8 cellular contexts compared by ENCODE assay signal in genomic region chr19:511101-511841, GRCh38. TPM values are rescaled to one million over a fixed set of nuclear protein-coding genes. Genes with fewer than 3 reads are reported as not detected.
DNase-seq lines count a peak whose midpoint lies in the region; ATAC-seq lines count a peak whose summit lies in the region.

No MANE protein-coding gene starts in this region.

- peaks cover 0 to 15% of the 10 kb centered on the region in 2 donors for H3K36me3 Mint-ChIP-seq in activated naive CD4-positive, alpha-beta T cell treated with anti-CD3 and anti-CD28 coated beads, Interleukin-2, amount 50 U/mL, for 72 hours

- intact Hi-C loops in Right ventricle myocardium inferior (cut with DNase I) (no loop called here), left ventricle myocardium superior (cut with micrococcal nuclease) (no loop called here)

- peaks cover 2% of the 10 kb centered on the region for H3K9me3 ChIP-seq in iPS-18c (ENCODE audit: control insufficient read depth, insufficient read depth, low read length)

- peak; percentile 69 for DNase-seq in Right ventricle myocardium inferior (ENCODE audit: missing footprints)
- DNase-seq in left ventricle myocardium superior: no peak
- peak; percentile 85 for DNase-seq in SKM-1 treated with dmso at 0.1 percent for 144 hours (lab: John Stamatoyannopoulos, UW; ENCODE audit: unreplicated experiment)
- peak; percentile 73 to 88 for DNase-seq in activated naive CD4-positive, alpha-beta T cell treated with anti-CD3 and anti-CD28 coated beads, Interleukin-2, amount 50 U/mL, for 72 hours (ENCODE audit: low spot score in 2 of 2)
- DNase-seq in stimulated activated CD4-positive, alpha-beta T cell treated with anti-CD3 and anti-CD28 coated beads, Interleukin-4, amount 100 ng/mL, for 48 hours (ENCODE audit: low read depth in 2 of 2): peak; percentile 56 to 63
- no peak for DNase-seq in foreskin melanocyte
- no peak for DNase-seq in left lobe of liver (ENCODE audit: low spot score)

- H3K9me3 Mint-ChIP-seq in activated naive CD4-positive, alpha-beta T cell treated with anti-CD3 and anti-CD28 coated beads, Interleukin-2, amount 50 U/mL, for 72 hours: no peaks in the 10 kb centered on the region

- H3K4me3 ChIP-seq in iPS-18c (ENCODE audit: insufficient read depth, low read depth, low read length): peak overlapping the region; percentile 26

- ATAC-seq in Right ventricle myocardium inferior (no peak), left ventricle myocardium superior (no peak), left lobe of liver (no peak)
- ATAC-seq in activated naive CD4-positive, alpha-beta T cell treated with anti-CD3 and anti-CD28 coated beads, Interleukin-2, amount 50 U/mL, for 72 hours: peak; percentile 52 to 59

- H3K27ac Mint-ChIP-seq in activated naive CD4-positive, alpha-beta T cell treated with anti-CD3 and anti-CD28 coated beads, Interleukin-2, amount 50 U/mL, for 72 hours: peak overlapping the region; percentile 98

RNA-seq across cellular contexts. Expression of gene TPGS1, which starts 4.0 kb away (rescaled TPM):
- total RNA-seq in Right ventricle myocardium inferior (10.3 TPM), left ventricle myocardium superior (10.5 TPM), left lobe of liver (10.4 TPM)
- total RNA-seq in activated naive CD4-positive, alpha-beta T cell treated with anti-CD3 and anti-CD28 coated beads, Interleukin-2, amount 50 U/mL, for 72 hours: 10 to 100 TPM in 1 of 2 donors, 1 to 10 TPM in 1; 5.9 to 10.2 TPM

RNA-seq across cellular contexts. Expression of gene MADCAM1, which starts 15.0 kb away (rescaled TPM):
- total RNA-seq in Right ventricle myocardium inferior (0.19 TPM), left ventricle myocardium superior (0.37 TPM), left lobe of liver (0.53 TPM)
- total RNA-seq in activated naive CD4-positive, alpha-beta T cell treated with anti-CD3 and anti-CD28 coated beads, Interleukin-2, amount 50 U/mL, for 72 hours: under 1 TPM; 0.25 to 0.47 TPM

RNA-seq across cellular contexts. Expression of gene CDC34, which starts 20.3 kb away (rescaled TPM):
- 109 TPM for total RNA-seq in Right ventricle myocardium inferior
- 110 TPM for total RNA-seq in left ventricle myocardium superior
- total RNA-seq in activated naive CD4-positive, alpha-beta T cell treated with anti-CD3 and anti-CD28 coated beads, Interleukin-2, amount 50 U/mL, for 72 hours: 10 to 100 TPM; 46.3 to 59.6 TPM
- total RNA-seq in left lobe of liver: 53.5 TPM

RNA-seq across cellular contexts. Expression of gene GZMM, which starts 32.6 kb away (rescaled TPM):
- total RNA-seq in Right ventricle myocardium inferior: not detected
- 0.37 TPM for total RNA-seq in left ventricle myocardium superior
- 10 to 100 TPM; 14.1 to 52.7 TPM for total RNA-seq in activated naive CD4-positive, alpha-beta T cell treated with anti-CD3 and anti-CD28 coated beads, Interleukin-2, amount 50 U/mL, for 72 hours
- 0.33 TPM for total RNA-seq in left lobe of liver

RNA-seq across cellular contexts. Expression of gene SHC2, which starts 50.4 kb away (rescaled TPM):
- 10.7 TPM for total RNA-seq in Right ventricle myocardium inferior
- 11.0 TPM for total RNA-seq in left ventricle myocardium superior
- not detected for total RNA-seq in activated naive CD4-positive, alpha-beta T cell treated with anti-CD3 and anti-CD28 coated beads, Interleukin-2, amount 50 U/mL, for 72 hours
- 57.8 TPM for total RNA-seq in left lobe of liver

Comparison
In these comparisons a context has a peak if more than half of its experiments do, and no peak if none do; other contexts are left out.
1. DNase-seq: peak in Right ventricle myocardium inferior (single experiment), SKM-1 treated with dmso at 0.1 percent for 144 hours (single experiment), activated naive CD4-positive, alpha-beta T cell treated with anti-CD3 and anti-CD28 coated beads, Interleukin-2, amount 50 U/mL, for 72 hours (2 of 2) and stimulated activated CD4-positive, alpha-beta T cell treated with anti-CD3 and anti-CD28 coated beads, Interleukin-4, amount 100 ng/mL, for 48 hours (2 of 2); none in left ventricle myocardium superior (single experiment), foreskin melanocyte (single experiment) and left lobe of liver (single experiment).
2. ATAC-seq: peak in activated naive CD4-positive, alpha-beta T cell treated with anti-CD3 and anti-CD28 coated beads, Interleukin-2, amount 50 U/mL, for 72 hours (2 of 2); none in Right ventricle myocardium inferior (single experiment), left ventricle myocardium superior (single experiment) and left lobe of liver (single experiment).